1 cellular context compared by ENCODE assay signal in the genomic region with DNA sequence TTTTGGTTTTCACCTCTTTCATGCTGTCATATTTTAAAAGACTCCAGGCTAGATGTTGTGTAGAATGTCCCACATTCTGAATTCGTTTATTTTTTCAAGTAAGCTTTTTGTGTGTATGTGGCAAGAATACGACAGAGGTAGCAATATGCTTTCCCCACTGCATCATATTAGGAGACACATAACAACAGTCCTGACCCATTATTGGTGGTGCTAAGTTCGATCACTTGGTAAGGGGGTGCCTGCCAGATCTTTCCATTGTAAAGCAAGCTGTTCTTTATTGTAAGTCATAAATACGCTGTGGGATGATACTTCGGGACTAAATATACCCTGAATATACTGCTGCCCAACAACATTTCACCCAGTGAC.
TF ChIP-seq lines count a peak whose summit lies in the region.

No MANE protein-coding gene starts in this region.

TF ChIP-seq in HepG2, 621 proteins besides CTCF, POLR2A, EP300 and RAD21 (continued from another document and continues in another):
- TF ChIP-seq NR2F2 (IDR thresholded peaks at IDR 0.05; ENCODE audit: borderline replicate concordance, low read depth) (0 out of 2 replicates have a peak, but pooled peaks have one; percentile 4), RXRB (CRISPR knock-in tag; IDR thresholded peaks at IDR 0.05; ENCODE audit: borderline replicate concordance) (no peak), NR2F1 (CRISPR knock-in tag; IDR thresholded peaks at IDR 0.05) (0 out of 4 replicates have a peak, but pooled peaks of 1 of the 2 experiments have one; percentile 13), PHF8 (CRISPR knock-in tag; IDR thresholded peaks at IDR 0.05) (no peak), CBX2 (IDR thresholded peaks at IDR 0.05; ENCODE audit: low read depth, low read length) (no peak), CBX2 (CRISPR knock-in tag; IDR thresholded peaks at IDR 0.05; ENCODE audit: low read depth) (no peak), NAIF1 (CRISPR knock-in tag; IDR thresholded peaks at IDR 0.05; ENCODE audit: borderline replicate concordance) (no peak), ZNF598 (CRISPR knock-in tag; IDR thresholded peaks at IDR 0.05; ENCODE audit: borderline replicate concordance) (no peak), MIXL1 (CRISPR knock-in tag; IDR thresholded peaks at IDR 0.05) (0 out of 2 replicates have a peak, but pooled peaks have one; percentile 5), HNF4A (CRISPR knock-in tag; IDR thresholded peaks at IDR 0.05) (no peak), MBD4 (IDR thresholded peaks at IDR 0.05; ENCODE audit: borderline replicate concordance, low read length) (no peak), HOXA3 (CRISPR knock-in tag; IDR thresholded peaks at IDR 0.05) (no peak), MAFG (CRISPR knock-in tag; IDR thresholded peaks at IDR 0.05) (no peak), SMAD3 (CRISPR knock-in tag; IDR thresholded peaks at IDR 0.05) (no peak), NCOA5 (CRISPR knock-in tag; IDR thresholded peaks at IDR 0.05) (no peak), NFYC (CRISPR knock-in tag; IDR thresholded peaks at IDR 0.05) (no peak), SMARCC2 (IDR thresholded peaks at IDR 0.05) (no peak), ZNF20 (CRISPR knock-in tag; IDR thresholded peaks at IDR 0.05) (no peak), PLRG1 (conservative IDR thresholded peaks at IDR 0.05) (no peak), PAF1 (CRISPR knock-in tag; IDR thresholded peaks at IDR 0.05) (no peak), RARG (CRISPR knock-in tag; IDR thresholded peaks at IDR 0.05; ENCODE audit: low read depth) (no peak), ZC3H13 (CRISPR knock-in tag; IDR thresholded peaks at IDR 0.05) (no peak), YEATS2 (CRISPR knock-in tag; IDR thresholded peaks at IDR 0.05; ENCODE audit: borderline replicate concordance) (no peak), ZNF562 (CRISPR knock-in tag; IDR thresholded peaks at IDR 0.05; ENCODE audit: borderline replicate concordance) (no peak), KDM5A (IDR thresholded peaks at IDR 0.05; ENCODE audit: borderline replicate concordance, low read length) (no peak), RAD51 (IDR thresholded peaks at IDR 0.05; ENCODE audit: borderline replicate concordance) (no peak), MED1 (CRISPR knock-in tag; IDR thresholded peaks at IDR 0.05) (no peak), HDAC2 (CRISPR knock-in tag; IDR thresholded peaks at IDR 0.05) (no peak), SIN3A (IDR thresholded peaks at IDR 0.05; ENCODE audit: borderline replicate concordance, low read depth, low read length) (no peak), ZIK1 (CRISPR knock-in tag; IDR thresholded peaks at IDR 0.05; ENCODE audit: borderline replicate concordance, low read depth) (no peak), YEATS4 (CRISPR knock-in tag; IDR thresholded peaks at IDR 0.05; ENCODE audit: borderline replicate concordance) (no peak), SP1 (IDR thresholded peaks at IDR 0.05) (no peak), SP1 (CRISPR knock-in tag; IDR thresholded peaks at IDR 0.05) (no peak), TBP (CRISPR knock-in tag; IDR thresholded peaks at IDR 0.05) (no peak), POLR2AphosphoS5 (IDR thresholded peaks at IDR 0.05; ENCODE audit: low read depth, low read length) (no peak), ARID2 (CRISPR knock-in tag; IDR thresholded peaks at IDR 0.05; ENCODE audit: borderline replicate concordance) (peak; percentile 58; the same call in 1 of the 2 replicates)
- TF ChIP-seq, protein P1, sequence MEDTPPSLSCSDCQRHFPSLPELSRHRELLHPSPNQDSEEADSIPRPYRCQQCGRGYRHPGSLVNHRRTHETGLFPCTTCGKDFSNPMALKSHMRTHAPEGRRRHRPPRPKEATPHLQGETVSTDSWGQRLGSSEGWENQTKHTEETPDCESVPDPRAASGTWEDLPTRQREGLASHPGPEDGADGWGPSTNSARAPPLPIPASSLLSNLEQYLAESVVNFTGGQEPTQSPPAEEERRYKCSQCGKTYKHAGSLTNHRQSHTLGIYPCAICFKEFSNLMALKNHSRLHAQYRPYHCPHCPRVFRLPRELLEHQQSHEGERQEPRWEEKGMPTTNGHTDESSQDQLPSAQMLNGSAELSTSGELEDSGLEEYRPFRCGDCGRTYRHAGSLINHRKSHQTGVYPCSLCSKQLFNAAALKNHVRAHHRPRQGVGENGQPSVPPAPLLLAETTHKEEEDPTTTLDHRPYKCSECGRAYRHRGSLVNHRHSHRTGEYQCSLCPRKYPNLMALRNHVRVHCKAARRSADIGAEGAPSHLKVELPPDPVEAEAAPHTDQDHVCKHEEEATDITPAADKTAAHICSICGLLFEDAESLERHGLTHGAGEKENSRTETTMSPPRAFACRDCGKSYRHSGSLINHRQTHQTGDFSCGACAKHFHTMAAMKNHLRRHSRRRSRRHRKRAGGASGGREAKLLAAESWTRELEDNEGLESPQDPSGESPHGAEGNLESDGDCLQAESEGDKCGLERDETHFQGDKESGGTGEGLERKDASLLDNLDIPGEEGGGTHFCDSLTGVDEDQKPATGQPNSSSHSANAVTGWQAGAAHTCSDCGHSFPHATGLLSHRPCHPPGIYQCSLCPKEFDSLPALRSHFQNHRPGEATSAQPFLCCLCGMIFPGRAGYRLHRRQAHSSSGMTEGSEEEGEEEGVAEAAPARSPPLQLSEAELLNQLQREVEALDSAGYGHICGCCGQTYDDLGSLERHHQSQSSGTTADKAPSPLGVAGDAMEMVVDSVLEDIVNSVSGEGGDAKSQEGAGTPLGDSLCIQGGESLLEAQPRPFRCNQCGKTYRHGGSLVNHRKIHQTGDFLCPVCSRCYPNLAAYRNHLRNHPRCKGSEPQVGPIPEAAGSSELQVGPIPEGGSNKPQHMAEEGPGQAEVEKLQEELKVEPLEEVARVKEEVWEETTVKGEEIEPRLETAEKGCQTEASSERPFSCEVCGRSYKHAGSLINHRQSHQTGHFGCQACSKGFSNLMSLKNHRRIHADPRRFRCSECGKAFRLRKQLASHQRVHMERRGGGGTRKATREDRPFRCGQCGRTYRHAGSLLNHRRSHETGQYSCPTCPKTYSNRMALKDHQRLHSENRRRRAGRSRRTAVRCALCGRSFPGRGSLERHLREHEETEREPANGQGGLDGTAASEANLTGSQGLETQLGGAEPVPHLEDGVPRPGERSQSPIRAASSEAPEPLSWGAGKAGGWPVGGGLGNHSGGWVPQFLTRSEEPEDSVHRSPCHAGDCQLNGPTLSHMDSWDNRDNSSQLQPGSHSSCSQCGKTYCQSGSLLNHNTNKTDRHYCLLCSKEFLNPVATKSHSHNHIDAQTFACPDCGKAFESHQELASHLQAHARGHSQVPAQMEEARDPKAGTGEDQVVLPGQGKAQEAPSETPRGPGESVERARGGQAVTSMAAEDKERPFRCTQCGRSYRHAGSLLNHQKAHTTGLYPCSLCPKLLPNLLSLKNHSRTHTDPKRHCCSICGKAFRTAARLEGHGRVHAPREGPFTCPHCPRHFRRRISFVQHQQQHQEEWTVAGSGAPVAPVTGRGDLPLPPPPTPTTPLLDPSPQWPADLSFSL (CRISPR knock-in tag; IDR thresholded peaks at IDR 0.05): no peak
- TF ChIP-seq, protein P2, sequence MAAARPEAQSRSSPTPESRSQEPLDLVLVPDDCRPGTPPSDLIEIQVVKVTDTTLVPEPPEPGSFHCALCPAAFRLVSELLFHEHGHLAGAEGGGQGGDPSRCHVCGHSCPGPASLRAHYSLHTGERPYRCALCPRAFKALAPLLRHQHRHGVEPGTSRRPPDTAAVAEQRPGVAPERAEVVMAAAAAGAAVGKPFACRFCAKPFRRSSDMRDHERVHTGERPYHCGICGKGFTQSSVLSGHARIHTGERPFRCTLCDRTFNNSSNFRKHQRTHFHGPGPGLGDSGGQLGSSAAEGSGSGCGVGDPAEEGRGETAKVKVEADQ (CRISPR knock-in tag; IDR thresholded peaks at IDR 0.05; ENCODE audit: borderline replicate concordance): 0 out of 2 replicates have a peak, but pooled peaks have one; percentile 5
- TF ChIP-seq, protein P3, sequence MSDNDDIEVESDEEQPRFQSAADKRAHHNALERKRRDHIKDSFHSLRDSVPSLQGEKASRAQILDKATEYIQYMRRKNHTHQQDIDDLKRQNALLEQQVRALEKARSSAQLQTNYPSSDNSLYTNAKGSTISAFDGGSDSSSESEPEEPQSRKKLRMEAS (IDR thresholded peaks at IDR 0.05): no peak
- TF ChIP-seq, protein P4, sequence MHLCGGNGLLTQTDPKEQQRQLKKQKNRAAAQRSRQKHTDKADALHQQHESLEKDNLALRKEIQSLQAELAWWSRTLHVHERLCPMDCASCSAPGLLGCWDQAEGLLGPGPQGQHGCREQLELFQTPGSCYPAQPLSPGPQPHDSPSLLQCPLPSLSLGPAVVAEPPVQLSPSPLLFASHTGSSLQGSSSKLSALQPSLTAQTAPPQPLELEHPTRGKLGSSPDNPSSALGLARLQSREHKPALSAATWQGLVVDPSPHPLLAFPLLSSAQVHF (CRISPR knock-in tag; IDR thresholded peaks at IDR 0.05): no peak
- TF ChIP-seq, protein P5, sequence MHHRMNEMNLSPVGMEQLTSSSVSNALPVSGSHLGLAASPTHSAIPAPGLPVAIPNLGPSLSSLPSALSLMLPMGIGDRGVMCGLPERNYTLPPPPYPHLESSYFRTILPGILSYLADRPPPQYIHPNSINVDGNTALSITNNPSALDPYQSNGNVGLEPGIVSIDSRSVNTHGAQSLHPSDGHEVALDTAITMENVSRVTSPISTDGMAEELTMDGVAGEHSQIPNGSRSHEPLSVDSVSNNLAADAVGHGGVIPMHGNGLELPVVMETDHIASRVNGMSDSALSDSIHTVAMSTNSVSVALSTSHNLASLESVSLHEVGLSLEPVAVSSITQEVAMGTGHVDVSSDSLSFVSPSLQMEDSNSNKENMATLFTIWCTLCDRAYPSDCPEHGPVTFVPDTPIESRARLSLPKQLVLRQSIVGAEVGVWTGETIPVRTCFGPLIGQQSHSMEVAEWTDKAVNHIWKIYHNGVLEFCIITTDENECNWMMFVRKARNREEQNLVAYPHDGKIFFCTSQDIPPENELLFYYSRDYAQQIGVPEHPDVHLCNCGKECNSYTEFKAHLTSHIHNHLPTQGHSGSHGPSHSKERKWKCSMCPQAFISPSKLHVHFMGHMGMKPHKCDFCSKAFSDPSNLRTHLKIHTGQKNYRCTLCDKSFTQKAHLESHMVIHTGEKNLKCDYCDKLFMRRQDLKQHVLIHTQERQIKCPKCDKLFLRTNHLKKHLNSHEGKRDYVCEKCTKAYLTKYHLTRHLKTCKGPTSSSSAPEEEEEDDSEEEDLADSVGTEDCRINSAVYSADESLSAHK (CRISPR knock-in tag; IDR thresholded peaks at IDR 0.05; ENCODE audit: borderline replicate concordance): no peak
- TF ChIP-seq, protein P6, sequence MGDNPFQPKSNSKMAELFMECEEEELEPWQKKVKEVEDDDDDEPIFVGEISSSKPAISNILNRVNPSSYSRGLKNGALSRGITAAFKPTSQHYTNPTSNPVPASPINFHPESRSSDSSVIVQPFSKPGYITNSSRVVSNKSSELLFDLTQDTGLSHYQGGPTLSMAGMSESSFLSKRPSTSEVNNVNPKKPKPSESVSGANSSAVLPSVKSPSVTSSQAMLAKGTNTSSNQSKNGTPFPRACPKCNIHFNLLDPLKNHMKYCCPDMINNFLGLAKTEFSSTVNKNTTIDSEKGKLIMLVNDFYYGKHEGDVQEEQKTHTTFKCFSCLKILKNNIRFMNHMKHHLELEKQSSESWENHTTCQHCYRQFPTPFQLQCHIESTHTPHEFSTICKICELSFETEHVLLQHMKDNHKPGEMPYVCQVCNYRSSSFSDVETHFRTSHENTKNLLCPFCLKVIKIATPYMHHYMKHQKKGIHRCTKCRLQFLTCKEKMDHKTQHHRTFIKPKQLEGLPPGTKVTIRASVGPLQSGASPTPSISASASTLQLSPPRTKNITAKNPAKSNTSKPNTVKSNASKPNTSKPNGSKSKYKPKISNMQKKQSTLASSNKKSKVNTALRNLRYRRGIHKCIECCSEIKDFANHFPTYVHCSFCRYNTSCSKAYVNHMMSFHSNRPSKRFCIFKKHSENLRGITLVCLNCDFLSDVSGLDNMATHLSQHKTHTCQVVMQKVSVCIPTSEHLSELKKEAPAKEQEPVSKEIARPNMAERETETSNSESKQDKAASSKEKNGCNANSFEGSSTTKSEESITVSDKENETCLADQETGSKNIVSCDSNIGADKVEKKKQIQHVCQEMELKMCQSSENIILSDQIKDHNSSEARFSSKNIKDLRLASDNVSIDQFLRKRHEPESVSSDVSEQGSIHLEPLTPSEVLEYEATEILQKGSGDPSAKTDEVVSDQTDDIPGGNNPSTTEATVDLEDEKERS (CRISPR knock-in tag; IDR thresholded peaks at IDR 0.05): no peak
- TF ChIP-seq, protein P7, sequence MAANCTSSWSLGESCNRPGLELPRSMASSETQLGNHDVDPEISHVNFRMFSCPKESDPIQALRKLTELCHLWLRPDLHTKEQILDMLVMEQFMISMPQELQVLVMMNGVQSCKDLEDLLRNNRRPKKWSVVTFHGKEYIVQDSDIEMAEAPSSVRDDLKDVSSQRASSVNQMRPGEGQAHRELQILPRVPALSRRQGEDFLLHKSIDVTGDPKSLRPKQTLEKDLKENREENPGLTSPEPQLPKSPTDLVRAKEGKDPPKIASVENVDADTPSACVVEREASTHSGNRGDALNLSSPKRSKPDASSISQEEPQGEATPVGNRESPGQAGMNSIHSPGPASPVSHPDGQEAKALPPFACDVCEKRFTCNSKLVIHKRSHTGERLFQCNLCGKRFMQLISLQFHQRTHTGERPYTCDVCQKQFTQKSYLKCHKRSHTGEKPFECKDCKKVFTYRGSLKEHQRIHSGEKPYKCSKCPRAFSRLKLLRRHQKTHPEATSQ (CRISPR knock-in tag; IDR thresholded peaks at IDR 0.05; ENCODE audit: borderline replicate concordance): 0 out of 2 replicates have a peak, but pooled peaks have one; percentile 34
- TF ChIP-seq, protein P8, sequence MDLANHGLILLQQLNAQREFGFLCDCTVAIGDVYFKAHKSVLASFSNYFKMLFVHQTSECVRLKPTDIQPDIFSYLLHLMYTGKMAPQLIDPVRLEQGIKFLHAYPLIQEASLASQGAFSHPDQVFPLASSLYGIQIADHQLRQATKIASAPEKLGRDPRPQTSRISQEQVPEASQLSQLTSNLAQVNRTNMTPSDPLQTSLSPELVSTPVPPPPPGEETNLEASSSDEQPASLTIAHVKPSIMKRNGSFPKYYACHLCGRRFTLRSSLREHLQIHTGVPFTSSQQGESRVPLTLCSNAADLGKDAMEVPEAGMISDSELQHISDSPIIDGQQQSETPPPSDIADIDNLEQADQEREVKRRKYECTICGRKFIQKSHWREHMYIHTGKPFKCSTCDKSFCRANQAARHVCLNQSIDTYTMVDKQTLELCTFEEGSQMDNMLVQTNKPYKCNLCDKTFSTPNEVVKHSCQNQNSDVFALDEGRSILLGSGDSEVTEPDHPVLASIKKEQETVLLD (CRISPR knock-in tag; IDR thresholded peaks at IDR 0.05; ENCODE audit: low read depth): peak; percentile 32; the same call in 1 of the 2 replicates
- TF ChIP-seq, protein P9, sequence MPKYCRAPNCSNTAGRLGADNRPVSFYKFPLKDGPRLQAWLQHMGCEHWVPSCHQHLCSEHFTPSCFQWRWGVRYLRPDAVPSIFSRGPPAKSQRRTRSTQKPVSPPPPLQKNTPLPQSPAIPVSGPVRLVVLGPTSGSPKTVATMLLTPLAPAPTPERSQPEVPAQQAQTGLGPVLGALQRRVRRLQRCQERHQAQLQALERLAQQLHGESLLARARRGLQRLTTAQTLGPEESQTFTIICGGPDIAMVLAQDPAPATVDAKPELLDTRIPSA (CRISPR knock-in tag; IDR thresholded peaks at IDR 0.05; ENCODE audit: borderline replicate concordance): no peak
- TF ChIP-seq, protein P10, sequence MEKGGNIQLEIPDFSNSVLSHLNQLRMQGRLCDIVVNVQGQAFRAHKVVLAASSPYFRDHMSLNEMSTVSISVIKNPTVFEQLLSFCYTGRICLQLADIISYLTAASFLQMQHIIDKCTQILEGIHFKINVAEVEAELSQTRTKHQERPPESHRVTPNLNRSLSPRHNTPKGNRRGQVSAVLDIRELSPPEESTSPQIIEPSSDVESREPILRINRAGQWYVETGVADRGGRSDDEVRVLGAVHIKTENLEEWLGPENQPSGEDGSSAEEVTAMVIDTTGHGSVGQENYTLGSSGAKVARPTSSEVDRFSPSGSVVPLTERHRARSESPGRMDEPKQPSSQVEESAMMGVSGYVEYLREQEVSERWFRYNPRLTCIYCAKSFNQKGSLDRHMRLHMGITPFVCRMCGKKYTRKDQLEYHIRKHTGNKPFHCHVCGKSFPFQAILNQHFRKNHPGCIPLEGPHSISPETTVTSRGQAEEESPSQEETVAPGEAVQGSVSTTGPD (CRISPR knock-in tag; IDR thresholded peaks at IDR 0.05): no peak
